Comparison of ENCODE assay signal across 1 cellular context in genomic region chr4:86898562-86898961, GRCh38.
TF ChIP-seq lines count a peak whose summit lies in the region.

No MANE protein-coding gene starts in this region.

TF ChIP-seq in H1, 55 proteins besides CTCF, POLR2A, EP300 and RAD21:
- TF ChIP-seq, protein P1, sequence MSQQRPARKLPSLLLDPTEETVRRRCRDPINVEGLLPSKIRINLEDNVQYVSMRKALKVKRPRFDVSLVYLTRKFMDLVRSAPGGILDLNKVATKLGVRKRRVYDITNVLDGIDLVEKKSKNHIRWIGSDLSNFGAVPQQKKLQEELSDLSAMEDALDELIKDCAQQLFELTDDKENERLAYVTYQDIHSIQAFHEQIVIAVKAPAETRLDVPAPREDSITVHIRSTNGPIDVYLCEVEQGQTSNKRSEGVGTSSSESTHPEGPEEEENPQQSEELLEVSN (IDR thresholded peaks at IDR 0.05): no peak
- TF ChIP-seq KDM5A (IDR thresholded peaks at IDR 0.05; ENCODE audit: low read length) (no peak), SAP30 (IDR thresholded peaks at IDR 0.05; ENCODE audit: insufficient read depth, insufficient replicate concordance, low read length) (no peak), CBX8 (IDR thresholded peaks at IDR 0.05; ENCODE audit: borderline replicate concordance, low read depth, low read length) (no peak), CBX5 (IDR thresholded peaks at IDR 0.05; ENCODE audit: low read depth, low read length) (no peak)
